Comparison of ENCODE assay signal across 20 cellular contexts in the genomic region with DNA sequence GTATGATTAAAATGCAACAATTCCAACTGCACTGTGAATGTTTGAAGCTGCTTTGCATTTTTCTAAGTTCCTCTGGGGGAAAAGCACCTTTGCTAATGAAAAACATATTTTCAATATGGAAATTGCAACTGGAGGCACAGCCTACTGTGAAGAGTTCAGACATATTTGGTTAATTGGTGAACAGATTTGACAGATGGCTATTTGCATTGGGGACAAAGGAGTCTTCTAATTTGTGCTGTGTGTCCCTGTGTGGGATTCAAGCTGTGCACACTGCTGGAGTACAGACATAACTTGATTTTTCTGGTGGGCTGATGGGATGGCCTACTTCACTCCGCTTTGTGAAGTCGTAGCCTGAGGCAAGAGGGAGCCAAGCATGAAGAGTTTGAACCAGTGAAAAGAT. TPM values are rescaled to one million over a fixed set of nuclear protein-coding genes. Genes with fewer than 3 reads are reported as not detected.
"Had no signal": no experiment of that assay in that cellular context is flagged by ENCODE, and none has a peak within 500 bp of the region (broad histone marks: within the 10 kb centered on the region; RNA-seq: fewer than 3 reads in every experiment).

No MANE protein-coding gene starts in this region.

- FAIRE-seq: astrocyte, colon, keratinocyte had no signal

- H3K27me3 ChIP-seq: cardiac muscle cell, gastrocnemius medialis, left lung, ovary, sigmoid colon, suprapubic skin had no signal

- H3K36me3 Mint-ChIP-seq: memory B cell had no signal

- H3K4me3 Mint-ChIP-seq: activated naive CD8-positive, alpha-beta T cell treated with anti-CD3 and anti-CD28 coated beads, Interleukin-2, amount 50 U/mL, for 24 hours; activated T-helper 1 cell treated with anti-CD3 and anti-CD28 coated beads, Interleukin-12 subunit alpha, Interleukin-12 subunit beta, Interleukin-2, Interleukin-4 antibody, amounts not matched to agents 30 ng/mL and 10 ng/mL and 1 ng/mL, durations not matched to agents 14 hours and 24 hours and 36 hours; memory B cell; nephron had no signal

- ATAC-seq: activated naive CD8-positive, alpha-beta T cell treated with anti-CD3 and anti-CD28 coated beads, Interleukin-2, amount 50 U/mL, for 24 hours; gastrocnemius medialis; left lung had no signal

- H3K27ac ChIP-seq: cardiac muscle cell, gastrocnemius medialis, left lung, ovary, sigmoid colon, suprapubic skin had no signal

- DNase-seq: activated CD4-positive, alpha-beta T cell treated with anti-CD3 and anti-CD28 coated beads for 48 hours; activated naive CD4-positive, alpha-beta T cell treated with Interleukin-2 at 50 U/mL for 16 hours; activated naive CD8-positive, alpha-beta T cell treated with anti-CD3 and anti-CD28 coated beads, Interleukin-2, amount 50 U/mL, for 24 hours; gastrocnemius medialis; left lung; ovary; sigmoid colon; stimulated activated CD4-positive, alpha-beta T cell treated with anti-CD3 and anti-CD28 coated beads, Interleukin-12 subunit alpha, Interleukin-12 subunit beta, amount 100 ng/mL, for 4 hours; stimulated activated naive CD4-positive, alpha-beta T cell treated with Interleukin-2 at 50 U/mL for 16 hours; T-helper 9 cell had no signal

- H3K27me3 Mint-ChIP-seq: memory B cell had no signal

- H3K9me3 Mint-ChIP-seq: activated naive CD8-positive, alpha-beta T cell treated with anti-CD3 and anti-CD28 coated beads, Interleukin-2, amount 50 U/mL, for 24 hours; activated T-helper 1 cell treated with anti-CD3 and anti-CD28 coated beads, Interleukin-12 subunit alpha, Interleukin-12 subunit beta, Interleukin-2, Interleukin-4 antibody, amounts not matched to agents 30 ng/mL and 10 ng/mL and 1 ng/mL, durations not matched to agents 14 hours and 24 hours and 36 hours; memory B cell had no signal

- H3K27ac Mint-ChIP-seq: activated naive CD8-positive, alpha-beta T cell treated with anti-CD3 and anti-CD28 coated beads, Interleukin-2, amount 50 U/mL, for 24 hours; activated T-helper 1 cell treated with anti-CD3 and anti-CD28 coated beads, Interleukin-12 subunit alpha, Interleukin-12 subunit beta, Interleukin-2, Interleukin-4 antibody, amounts not matched to agents 30 ng/mL and 10 ng/mL and 1 ng/mL, durations not matched to agents 14 hours and 24 hours and 36 hours; memory B cell had no signal

- H3K4me1 ChIP-seq: gastrocnemius medialis, sigmoid colon, suprapubic skin had no signal

RNA-seq across cellular contexts. Expression of gene PROKR1, which starts 50.6 kb away (rescaled TPM):
- total RNA-seq: activated T-helper 1 cell treated with anti-CD3 and anti-CD28 coated beads, Interleukin-12 subunit alpha, Interleukin-12 subunit beta, Interleukin-2, Interleukin-4 antibody, amounts not matched to agents 30 ng/mL and 10 ng/mL and 1 ng/mL, durations not matched to agents 14 hours and 24 hours and 36 hours; fibroblast of lung; left lung; ovary; ureter had no signal
- polyA plus RNA-seq: cardiac muscle cell, fibroblast of lung, keratinocyte had no signal
